Comparison of ENCODE assay signal across 20 cellular contexts in the genomic region with DNA sequence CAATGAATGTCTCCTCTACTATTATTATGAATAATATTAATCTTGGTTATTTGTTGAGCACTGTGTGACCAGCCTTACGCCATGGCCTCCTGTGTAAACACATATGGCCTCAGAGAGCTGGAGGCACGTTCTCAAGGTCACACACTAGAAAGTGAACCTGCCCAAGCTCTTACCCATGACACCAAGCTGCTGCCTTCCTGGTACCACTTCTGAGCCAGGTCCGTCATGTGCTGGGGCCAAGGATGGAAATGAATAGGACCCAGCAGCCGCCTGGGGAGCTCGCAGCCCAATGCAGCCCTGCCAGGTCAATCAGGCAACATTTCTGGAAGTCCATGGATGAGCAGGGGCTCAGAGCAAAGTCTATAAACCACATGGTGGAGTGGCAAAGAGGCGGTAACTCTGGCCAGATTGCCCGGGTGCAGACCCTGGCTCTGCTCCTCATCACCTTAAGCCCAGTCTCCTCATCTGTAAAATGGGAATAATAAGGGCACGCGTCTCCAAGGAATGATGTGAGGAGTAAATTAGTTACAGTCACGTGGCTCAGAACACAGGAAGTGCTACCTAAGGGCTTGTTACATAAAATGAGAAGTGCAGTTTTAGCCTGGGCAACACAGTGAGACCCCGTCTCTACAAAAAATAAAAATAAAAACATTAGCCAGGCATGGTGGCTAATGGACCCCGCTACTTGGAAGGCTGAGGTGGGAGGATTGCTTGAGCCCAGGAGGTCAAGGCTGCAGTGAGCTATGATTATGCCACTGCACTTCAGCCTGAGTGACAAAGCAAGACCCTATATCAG.
A peak's percentile ranks its signal among the peaks of the same experiment; 100 is the strongest.
DNase-seq lines count a peak whose midpoint lies in the region; ATAC-seq and TF ChIP-seq lines count a peak whose summit lies in the region.
"Had no signal": no experiment of that assay in that cellular context is flagged by ENCODE, and none has a peak within 500 bp of the region (broad histone marks: within the 10 kb centered on the region; RNA-seq: fewer than 3 reads in every experiment).

No MANE protein-coding gene starts in this region.

- H3K27ac ChIP-seq in HEK293 (ENCODE audit: extremely low read depth, low read depth, low read length) = no peak overlapping the region
- H3K27ac ChIP-seq in coronary artery = no peak overlapping the region
- peak overlapping the region; percentile 74 to 88 (median 79) for H3K27ac ChIP-seq in gastrocnemius medialis
- H3K27ac ChIP-seq: C4-2B had no signal

- TF ChIP-seq CTCF in HEK293 (tag by site-specific recombination; IDR thresholded peaks at IDR 0.05) = no peak
- TF ChIP-seq CTCF in coronary artery (IDR thresholded peaks at IDR 0.05) = no peak
- TF ChIP-seq CTCF in gastrocnemius medialis (IDR thresholded peaks at IDR 0.05 in 4 of 5, conservative IDR thresholded peaks at IDR 0.05 in 1 of 5) = no peak
- no peak for TF ChIP-seq CTCF in GM10266 (IDR thresholded peaks at IDR 0.05; ENCODE audit: control insufficient read depth, insufficient read depth, low read depth, missing control alignments)

- POLR2A ChIA-PET in HEK293 (lab: Yijun Ruan, JAX) = no interaction called here

- no peaks in the 10 kb centered on the region for H3K9me3 ChIP-seq in HEK293 (ENCODE audit: control insufficient read depth, insufficient read depth, low read depth, low read length)
- H3K9me3 ChIP-seq in gastrocnemius medialis = no peaks in the 10 kb centered on the region
- H3K9me3 ChIP-seq: HAP-1 had no signal

- H3K4me1 ChIP-seq in HEK293 (ENCODE audit: control insufficient read depth, insufficient read depth, low read length) = no peaks in the 10 kb centered on the region
- peaks cover 47 to 54% of the 10 kb centered on the region in 2 donors for H3K4me1 ChIP-seq in gastrocnemius medialis
- H3K4me1 ChIP-seq: HAP-1 had no signal

- intact Hi-C loops in left ventricle myocardium superior (cut with micrococcal nuclease) = no loop called here
- intact Hi-C loops in gastrocnemius medialis (cut with DNase I; ENCODE audit: low total_unique reads) = no loop called here

- H3K4me3 ChIP-seq in HEK293 (ENCODE audit: low read depth, low read length) (no peak overlapping the region), coronary artery (no peak overlapping the region), gastrocnemius medialis (no peak overlapping the region)
- H3K4me3 ChIP-seq: GM23338, HAP-1 had no signal

- in situ Hi-C loops in gastrocnemius medialis (cut with MboI; ENCODE audit: low sequenced_read_pairs in 4 of 4) = no loop called here

- H3K27me3 ChIP-seq in gastrocnemius medialis = no peaks in the 10 kb centered on the region

- H3K36me3 ChIP-seq in HEK293 (ENCODE audit: control insufficient read depth in 2 of 2, insufficient read depth in 1 of 2, low read length in 2 of 2) (no peaks in the 10 kb centered on the region), gastrocnemius medialis (no peaks in the 10 kb centered on the region)
- H3K36me3 ChIP-seq: HAP-1 had no signal

- ATAC-seq in left ventricle myocardium superior = peak; percentile 39
- ATAC-seq in gastrocnemius medialis = peak; percentile 71 to 73
- ATAC-seq: GM23338 had no signal

- DNase-seq in coronary artery (ENCODE audit: low spot score) (peak; percentile 57), left ventricle myocardium superior (no peak), gastrocnemius medialis (peak in 1 of 2 donors; percentile 67), HPDE6-E6E7 (ENCODE audit: extremely low spot score) (no peak), globus pallidus (ENCODE audit: low spot score) (no peak), GM10266 (ENCODE audit: extremely low spot score) (no peak)
- DNase-seq: Calu3; CD8-positive, alpha-beta memory T cell; IMR-90; MV-4-11; NCI-H1105 treated with DMSO at 0.1 percent for 48 hours; NCI-H2029 treated with DMSO at 0.1 percent for 48 hours; NCI-H446; NCI-H526 treated with DMSO at 0.1 percent for 48 hours; OCI-M1; SHP77 had no signal

- TF ChIP-seq POLR2A in gastrocnemius medialis (IDR thresholded peaks at IDR 0.05) = no peak

- CTCF ChIA-PET in HEK293 (lab: Yijun Ruan, JAX) = interaction anchor here (0.6 to 1.1 kb wide), 4 partner anchors 9 to 71 kb away, joined by 3 to 4 read pairs (median 4); no protein-coding TSS in a partner anchor

TF ChIP-seq in HEK293, 187 proteins besides CTCF, POLR2A, EP300 and RAD21:
- TF ChIP-seq ZNF121 (tag by site-specific recombination; IDR thresholded peaks at IDR 0.05) (peak; percentile 52; the same call in 1 of the 2 replicates), HOXA7 (CRISPR knock-in tag; IDR thresholded peaks at IDR 0.05; ENCODE audit: borderline replicate concordance) (no peak), ZNF48 (tag by site-specific recombination; IDR thresholded peaks at IDR 0.05) (no peak), ZSCAN30 (tag by site-specific recombination; IDR thresholded peaks at IDR 0.05) (no peak), ZNF394 (tag by site-specific recombination; IDR thresholded peaks at IDR 0.05; ENCODE audit: borderline replicate concordance) (no peak)

Comparison
In these comparisons a context has a peak if more than half of its experiments do, and no peak if none do; other contexts are left out.
1. H3K27ac ChIP-seq: peak in gastrocnemius medialis (4 of 4); none in HEK293 (single experiment) and coronary artery (0 of 2).